Comparison of ENCODE assay signal across 34 cellular contexts in genomic region chr9:15113288-15113687, GRCh38.
"Had no signal": no experiment of that assay in that cellular context is flagged by ENCODE, and none has a peak within 500 bp of the region (broad histone marks: within the 10 kb centered on the region; RNA-seq: fewer than 3 reads in every experiment).

No MANE protein-coding gene starts in this region.

- H3K36me3 ChIP-seq: MG63 had no signal

- DNase-seq: Karpas-422, Kasumi-1, MG63, MM.1S, MV-4-11, NCI-H1048, NCI-H1092, NCI-H1092 treated with DMSO at 0.1 percent for 48 hours, NCI-H1105, NCI-H1105 treated with DMSO at 0.1 percent for 48 hours, NCI-H1417, NCI-H1417 treated with DMSO at 0.1 percent for 48 hours, NCI-H1436, NCI-H1436 treated with DMSO at 0.1 percent for 48 hours, NCI-H146, NCI-H1694, NCI-H1694 treated with DMSO at 0.1 percent for 48 hours, NCI-H187, NCI-H187 treated with DMSO at 0.1 percent for 48 hours, NCI-H1930, NCI-H2029, NCI-H2029 treated with DMSO at 0.1 percent for 48 hours, NCI-H2081, NCI-H2081 treated with DMSO at 0.1 percent for 48 hours, NCI-H2107, NCI-H2171, NCI-H2227 treated with DMSO at 0.1 percent for 48 hours, NCI-H226, NCI-H345, NCI-H446, NCI-H446 treated with DMSO at 0.1 percent for 48 hours, NCI-H510A, NCI-H510A treated with DMSO at 0.1 percent for 48 hours, NCI-H524 had no signal

- H3K4me3 ChIP-seq: MG63 had no signal
